Comparison of ENCODE assay signal across 13 cellular contexts in the genomic region with DNA sequence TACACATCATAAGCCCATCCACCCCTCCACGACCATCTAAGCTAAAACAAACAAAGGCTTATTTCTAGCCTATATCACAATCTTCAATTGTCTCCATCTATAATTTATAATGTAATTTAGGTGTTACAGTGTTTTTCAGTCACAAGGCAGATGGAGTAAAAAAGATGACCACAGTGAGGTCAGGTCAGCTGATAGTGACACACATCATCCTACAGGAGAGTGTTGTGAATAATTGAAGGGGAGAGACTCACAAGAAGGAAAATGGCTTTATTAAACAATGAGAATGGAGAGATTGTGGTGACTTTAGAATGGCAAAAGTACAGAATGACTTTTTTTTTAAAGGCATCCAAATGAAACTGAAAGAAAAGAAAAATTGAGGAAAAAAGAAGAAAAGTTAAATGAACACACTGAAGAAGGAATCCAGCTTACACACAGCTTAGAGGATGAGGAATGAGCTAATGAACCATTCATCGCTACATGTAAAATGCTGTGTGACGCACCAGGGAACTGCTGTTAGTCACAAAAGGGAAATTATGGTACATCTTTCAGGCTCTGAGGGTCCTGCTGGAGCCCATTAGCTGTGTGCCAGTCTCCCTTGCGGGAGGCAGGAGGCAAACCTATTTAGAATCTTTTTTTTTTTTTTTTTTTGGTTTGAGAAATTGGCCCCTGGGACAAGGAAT. TPM values are rescaled to one million over a fixed set of nuclear protein-coding genes. Genes with fewer than 3 reads are reported as not detected.
DNase-seq lines count a peak whose midpoint lies in the region; ATAC-seq, FAIRE-seq and TF ChIP-seq lines count a peak whose summit lies in the region.
"Had no signal": no experiment of that assay in that cellular context is flagged by ENCODE, and none has a peak within 500 bp of the region (broad histone marks: within the 10 kb centered on the region; RNA-seq: fewer than 3 reads in every experiment).

No MANE protein-coding gene starts in this region.

- TF ChIP-seq POLR2A in A549 (IDR thresholded peaks at IDR 0.05; ENCODE audit: low read length): no peak
- no peak for TF ChIP-seq POLR2A in K562 (conservative IDR thresholded peaks at IDR 0.05)
- TF ChIP-seq POLR2A in body of pancreas (IDR thresholded peaks at IDR 0.05): no peak

- WGBS in A549 (ENCODE audit: missing lambda C conversion rate): 70% methylated on average over 4 of the region's 4 CpGs
- WGBS in K562 (ENCODE audit: insufficient coverage, low coverage, missing lambda C conversion rate): 13% methylated on average over 3 of the region's 4 CpGs
- 81 to 83% methylated on average over 4 of the region's 4 CpGs for WGBS in body of pancreas, 2 donors

- ATAC-seq in A549 (no peak), K562 (no peak), body of pancreas (no peak), HG02840 (IDR thresholded peaks at IDR 0.05; ENCODE audit: low FRiP score, unreplicated experiment) (no peak)

- H3K79me2 ChIP-seq in K562 (ENCODE audit: control insufficient read depth, insufficient read depth, low read length): no peaks in the 10 kb centered on the region

- BruUV-seq in K562 (replicated peaks; lab: Mats Ljungman, UMichigan): no TSS peak

- no peak for DNase-seq in A549 (ENCODE audit: low read depth in 1 of 2, low spot score in 1 of 2)
- no peak for DNase-seq in K562 (ENCODE audit: extremely low read depth in 1 of 4, low spot score in 3 of 4)
- peak; percentile 23 for DNase-seq in myocyte (ENCODE audit: low read depth)
- DNase-seq in NCI-H345 treated with DMSO at 0.1 percent for 48 hours (lab: John Stamatoyannopoulos, UW; ENCODE audit: unreplicated experiment): no peak
- no peak for DNase-seq in body of pancreas
- DNase-seq in GM19238 (ENCODE audit: insufficient read length, low spot score): no peak
- DNase-seq: activated CD4-positive, alpha-beta memory T cell treated with anti-CD3 and anti-CD28 coated beads for 36 hours; activated effector memory CD4-positive, alpha-beta T cell treated with anti-CD3 and anti-CD28 coated beads, Interleukin-2, amount 50 U/mL, for 16 hours; NCI-H446 had no signal

- H3K9ac ChIP-seq in K562 (ENCODE audit: insufficient read depth in 1 of 2, low read depth in 2 of 2, low read length in 2 of 2): no peak overlapping the region

- H2AFZ ChIP-seq in K562 (ENCODE audit: low read depth, low read length): 0 out of 2 replicates have a peak overlapping the region, but pooled peaks have one; percentile 22

- H3K27me3 ChIP-seq in K562 (ENCODE audit: control insufficient read depth in 2 of 2, insufficient read depth in 2 of 2, low read length in 2 of 2): no peaks in the 10 kb centered on the region; a peak in 1 of 5 replicates
- no peaks in the 10 kb centered on the region for H3K27me3 ChIP-seq in body of pancreas
- H3K27me3 ChIP-seq: uterus had no signal

- H3K9me3 ChIP-seq in A549 (no peaks in the 10 kb centered on the region), HEK293 (ENCODE audit: control insufficient read depth, insufficient read depth, low read depth, low read length) (no peaks in the 10 kb centered on the region), K562 (replicated peaks; ENCODE audit: control insufficient read depth, insufficient read depth, low read depth, low read length) (no peaks in the 10 kb centered on the region), body of pancreas (no peaks in the 10 kb centered on the region)
- H3K9me3 ChIP-seq: uterus had no signal

- POLR2A ChIA-PET in A549 (lab: Yijun Ruan, JAX) (no interaction called here), HEK293 (lab: Yijun Ruan, JAX) (interaction anchor here (0.9 kb wide), 1 partner anchor 56 kb away, joined by 4 read pairs; the partner anchor contains the start of gene SPRY1), K562 (lab: Yijun Ruan, JAX) (interaction anchor here (0.6 to 1.0 kb wide), 2 partner anchors 34 to 224 kb away, joined by 3 read pairs; no protein-coding TSS in a partner anchor)

- TF ChIP-seq EP300 in A549 (IDR thresholded peaks at IDR 0.05) (no peak), K562 (IDR thresholded peaks at IDR 0.05; ENCODE audit: low read length) (no peak)

- H4K20me1 ChIP-seq in K562 (replicated peaks; ENCODE audit: control insufficient read depth, insufficient read depth, low read length): no peaks in the 10 kb centered on the region

- H3K36me3 ChIP-seq in HEK293 (ENCODE audit: control insufficient read depth in 2 of 2, insufficient read depth in 1 of 2, low read length in 2 of 2): no peaks in the 10 kb centered on the region
- no peaks in the 10 kb centered on the region for H3K36me3 ChIP-seq in K562 (ENCODE audit: control insufficient read depth, insufficient read depth, low read length)
- no peaks in the 10 kb centered on the region for H3K36me3 ChIP-seq in body of pancreas (replicated peaks in 1 of 2; ENCODE audit: insufficient read depth in 1 of 2, low read depth in 2 of 2)
- H3K36me3 ChIP-seq: uterus had no signal

- H3K4me2 ChIP-seq in A549 (peak overlapping the region; percentile 7; the same call in 1 of the 3 replicates), K562 (ENCODE audit: insufficient read depth, low read length) (no peak overlapping the region)

- no peak overlapping the region for H3K4me3 ChIP-seq in A549
- H3K4me3 ChIP-seq in HEK293 (ENCODE audit: low read depth, low read length): no peak overlapping the region
- no peak overlapping the region for H3K4me3 ChIP-seq in K562
- no peak overlapping the region for H3K4me3 ChIP-seq in body of pancreas
- H3K4me3 ChIP-seq: uterus had no signal

- FAIRE-seq in A549 (lab: Jason Lieb, UNC) (no peak), K562 (lab: Jason Lieb, UNC) (peak; percentile 37)

- H3K27ac ChIP-seq in A549: no peak overlapping the region
- H3K27ac ChIP-seq in HEK293 (ENCODE audit: extremely low read depth, low read depth, low read length): no peak overlapping the region
- no peak overlapping the region for H3K27ac ChIP-seq in K562 (ENCODE audit: extremely low read depth, low read depth, low read length)
- no peak overlapping the region for H3K27ac ChIP-seq in body of pancreas
- H3K27ac ChIP-seq: RWPE1, uterus had no signal

- intact Hi-C loops in K562 (cut with micrococcal nuclease) (no loop called here), body of pancreas (cut with DNase I) (no loop called here)

- no peaks in the 10 kb centered on the region for H3K9me1 ChIP-seq in K562 (ENCODE audit: control insufficient read depth, insufficient read depth, low read length)

- H3K4me1 ChIP-seq in A549: peaks cover 4% of the 10 kb centered on the region; the same call in 1 of the 3 replicates
- H3K4me1 ChIP-seq in HEK293 (ENCODE audit: control insufficient read depth, insufficient read depth, low read length): peaks cover 8% of the 10 kb centered on the region
- H3K4me1 ChIP-seq in K562 (replicated peaks in 1 of 2; ENCODE audit: control insufficient read depth in 2 of 2, insufficient read depth in 2 of 2, low read length in 2 of 2): no peaks in the 10 kb centered on the region; a peak in 1 of 5 replicates
- no peaks in the 10 kb centered on the region for H3K4me1 ChIP-seq in body of pancreas
- H3K4me1 ChIP-seq: uterus had no signal

- no peak for TF ChIP-seq CTCF in A549 (IDR thresholded peaks at IDR 0.05)
- no peak for TF ChIP-seq CTCF in HEK293 (tag by site-specific recombination; IDR thresholded peaks at IDR 0.05)
- no peak for TF ChIP-seq CTCF in K562 (IDR thresholded peaks at IDR 0.05 in 2 of 3, conservative IDR thresholded peaks at IDR 0.05 in 1 of 3; ENCODE audit: insufficient read depth in 2 of 3, low read depth in 1 of 3, low read length in 3 of 3)
- no peak for TF ChIP-seq CTCF in body of pancreas (IDR thresholded peaks at IDR 0.05)

- CTCF ChIA-PET in A549 (lab: Yijun Ruan, JAX) (interaction anchor here (1.2 kb wide), 1 partner anchor 55 kb away, joined by 4 read pairs; no protein-coding TSS in a partner anchor), HEK293 (lab: Yijun Ruan, JAX) (interaction anchor here (0.5 to 0.6 kb wide), 2 partner anchors 71 to 319 kb away, joined by 4 to 7 read pairs; no protein-coding TSS in a partner anchor), K562 (lab: Yijun Ruan, JAX; ENCODE audit: low intra/inter-chr PET ratio) (no interaction called here)

- no peak for TF ChIP-seq RAD21 in A549 (conservative IDR thresholded peaks at IDR 0.05 in 1 of 2, IDR thresholded peaks at IDR 0.05 in 1 of 2)
- TF ChIP-seq RAD21 in K562 (CRISPR knock-in tag; conservative IDR thresholded peaks at IDR 0.05 in 1 of 2, IDR thresholded peaks at IDR 0.05 in 1 of 2): no peak

- in situ Hi-C loops in K562 (cut with MboI): no loop called here

TF ChIP-seq in A549, 52 proteins besides CTCF, POLR2A, EP300 and RAD21 (continues in another document):
- no peak for TF ChIP-seq PHF8 (IDR thresholded peaks at IDR 0.05; ENCODE audit: borderline replicate concordance, low read depth)

TF ChIP-seq in HEK293, 187 proteins besides CTCF, POLR2A, EP300 and RAD21 (continues in another document):
- TF ChIP-seq SP7 (tag by site-specific recombination; IDR thresholded peaks at IDR 0.05): 0 out of 2 replicates have a peak, but pooled peaks have one; percentile 33

RNA-seq across cellular contexts. Expression of gene SPRY1, which starts 56.6 kb away (rescaled TPM):
- polyA plus RNA-seq in A549 (2011; rRNA removed) (2.1 and 2.4 TPM in 2 replicates), A549 (2017; fragmentation: RNase III; extraction: RNeasy Plus Mini Kit Qiagen cat#74134 plus additional on column Dnase treatment) (0.21 to 0.54 TPM (median 0.31 TPM) in 3 replicates), K562 (2011; rRNA removed) (0.91 and 1.1 TPM in 2 replicates), K562 (2014; fragmentation: Illumina TruSeq; extraction: Trizol) (0.36 and 0.55 TPM in 2 replicates), K562 (2014; fragmentation: Nextera tagmentation; extraction: Ambion mirVana) (under 1 TPM in 1 of 2 experiments, not detected in 1; 0.18 TPM), K562 (2014; rRNA removed) (0.36 and 0.81 TPM in 2 replicates)
- 0.61 and 0.89 TPM in 2 replicates for polyA plus RNA-seq in A549 (2012; cell fraction: cytosol; rRNA removed)
- polyA plus RNA-seq in A549 (2012; cell fraction: nucleus; rRNA removed): 0.98 TPM in 2 replicates
- 2.4 and 2.8 TPM in 2 replicates for polyA minus RNA-seq in A549 (2011; rRNA and poly(A)+ RNA removed)
- total RNA-seq in K562 (2011; cell fraction: chromatin; rRNA removed; ENCODE audit: low replicate concordance): 3.2 TPM in 2 replicates
- total RNA-seq in K562 (2011; cell fraction: nucleolus; rRNA removed): 1.4 and 2.3 TPM in 2 replicates
- 2.4 and 3.0 TPM in 2 replicates for total RNA-seq in K562 (2011; cell fraction: nucleoplasm; rRNA removed)
- total RNA-seq in K562 (2014; rRNA removed) (0.37 and 1.9 TPM in 2 replicates), K562 (2014; rRNA removed; fragmentation: Illumina TruSeq; extraction: Trizol) (0.25 and 0.54 TPM in 2 replicates), K562 (2015; rRNA removed; fragmentation: Illumina TruSeq; extraction: Trizol) (0.15 and 0.29 TPM in 2 replicates), K562 (2021) (1.00 and 1.0 TPM in 2 replicates), myocyte (14.8 and 19.8 TPM in 2 replicates), body of pancreas (100 to 1,000 TPM in 1 of 2 donors, 10 to 100 TPM in 1; 40.0 to 118 TPM)
- polyA plus RNA-seq in K562 (2011; cell fraction: cytosol; rRNA removed): 0.66 and 1.4 TPM in 2 replicates
- 1.5 and 1.9 TPM in 2 replicates for polyA plus RNA-seq in K562 (2011; cell fraction: nucleus; rRNA removed)
- polyA plus RNA-seq in K562 (2012): 0.30 and 0.32 TPM in 2 replicates
- 1.1 and 2.4 TPM in 2 replicates for polyA minus RNA-seq in K562 (2011; rRNA and poly(A)+ RNA removed)
- polyA minus RNA-seq in K562 (2011; cell fraction: cytosol; rRNA and poly(A)+ RNA removed): 0.67 and 1.3 TPM in 2 replicates
- polyA minus RNA-seq in K562 (2011; cell fraction: nucleus; rRNA and poly(A)+ RNA removed): 1.8 and 3.6 TPM in 2 replicates
- polyA plus RNA-seq in myocyte (2012): 2.8 TPM
